In the genomic region with DNA sequence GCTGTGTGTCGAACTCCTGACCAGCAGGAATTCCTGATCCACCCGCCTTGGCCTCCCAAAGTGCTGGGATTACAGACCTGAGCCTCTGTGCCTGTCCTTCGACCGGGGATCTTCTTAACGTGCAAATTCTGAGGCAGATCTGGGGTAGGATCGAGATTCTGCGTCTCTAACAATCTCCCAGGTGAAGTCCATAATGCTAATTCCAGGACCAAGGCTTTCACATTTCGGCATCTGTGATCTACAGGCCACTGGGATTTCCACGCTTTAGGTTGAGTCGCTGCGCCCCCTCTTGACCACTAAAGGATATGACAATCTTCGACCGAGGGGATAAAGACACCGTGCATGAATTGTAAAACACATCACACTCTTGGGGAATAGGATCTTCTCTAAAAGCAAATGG, we compare ENCODE assay signal across 1 cellular context.
TF ChIP-seq lines count a peak whose summit lies in the region.

No MANE protein-coding gene starts in this region.

TF ChIP-seq in SK-N-SH treated with all-trans-retinoic acid at 6 μM for 48 hours, 23 proteins besides CTCF, POLR2A, EP300 and RAD21 (continued from another document):
- TF ChIP-seq PPARA (CRISPR knock-in tag; IDR thresholded peaks at IDR 0.05; ENCODE audit: borderline replicate concordance), result no peak
